In the genomic region with DNA sequence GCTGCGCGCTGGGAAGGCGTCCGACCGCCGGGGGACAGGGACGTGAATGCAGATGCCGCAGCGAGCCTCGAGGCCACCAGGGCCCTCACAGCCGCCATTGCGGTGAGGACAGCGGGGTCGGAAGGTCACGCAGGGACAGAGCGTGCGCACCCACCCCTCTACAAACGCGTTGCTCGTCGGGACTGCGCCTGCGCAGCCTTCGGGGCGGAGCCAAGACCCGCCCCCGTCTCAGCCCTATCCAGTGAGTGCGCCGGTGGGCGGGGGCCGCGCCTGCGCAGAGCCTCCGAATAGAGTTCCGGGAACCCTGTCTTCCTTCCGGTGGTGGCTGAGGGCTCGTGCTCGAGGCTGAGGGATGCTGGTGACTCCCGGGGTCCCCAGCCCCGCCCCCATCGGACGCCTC, we compare ENCODE assay signal across 8 cellular contexts.
DNase-seq lines count a peak whose midpoint lies in the region; ATAC-seq, FAIRE-seq and TF ChIP-seq lines count a peak whose summit lies in the region.
"Not testable (repeated sequence)": the region's sequence is repeated elsewhere in the genome, so short reads cannot be mapped to it uniquely, and the experiment has no call there.

No MANE protein-coding gene starts in this region.

- TF ChIP-seq EP300 in suprapubic skin (IDR thresholded peaks at IDR 0.05), result not testable (repeated sequence)

- not testable (repeated sequence) for H3K9me3 ChIP-seq in Loucy (ENCODE audit: insufficient read depth, low read depth, low read length); keratinocyte (ENCODE audit: control insufficient read depth, low read depth, low read length); suprapubic skin

- H3K9me2 ChIP-seq in Loucy (replicated peaks; ENCODE audit: low read depth, low read length), result not testable (repeated sequence)

- not testable (repeated sequence) for H3K9me1 ChIP-seq in keratinocyte (ENCODE audit: control insufficient read depth, extremely low read depth, insufficient read depth, low read length)

- H3K27me3 ChIP-seq in Loucy (ENCODE audit: insufficient read depth, low read length, poor library complexity, severe bottlenecking); keratinocyte (ENCODE audit: control insufficient read depth, extremely low read depth, insufficient read depth, low read length); suprapubic skin: not testable (repeated sequence)

- not testable (repeated sequence) for TF ChIP-seq POLR2A in suprapubic skin (IDR thresholded peaks at IDR 0.05)

- peak; percentile 84 to 98 for DNase-seq in activated CD8-positive, alpha-beta memory T cell treated with anti-CD3 and anti-CD28 coated beads for 1 hour (ENCODE audit: extremely low read depth in 1 of 2, low read depth in 1 of 2)
- peak; percentile 83 for DNase-seq in choroid plexus epithelial cell (ENCODE audit: low read depth)
- peak; percentile 45 for DNase-seq in keratinocyte (ENCODE audit: low read depth, low spot score)
- not testable (repeated sequence) for DNase-seq in retinal pigment epithelial cell (ENCODE audit: low read depth)
- DNase-seq in suprapubic skin (ENCODE audit: low spot score in 2 of 2), result peak; percentile 89 to 97

- dilution Hi-C loops in keratinocyte (cut with MboI; ENCODE audit: extremely low pct_ligation_motif_present, low sequenced_read_pairs), result not testable (repeated sequence)

- H3K36me3 ChIP-seq in Loucy (ENCODE audit: insufficient read depth, low read length); keratinocyte (ENCODE audit: control insufficient read depth in 2 of 2, extremely low read depth in 1 of 2, insufficient read depth in 2 of 2, low read length in 2 of 2); suprapubic skin: not testable (repeated sequence)

- H3F3A ChIP-seq in Loucy (ENCODE audit: low read depth), result not testable (repeated sequence)

- H3K4me3 ChIP-seq in Loucy (ENCODE audit: low read length, poor library complexity, severe bottlenecking) (peak overlapping the region; percentile 51), choroid plexus epithelial cell (ENCODE audit: low read depth, low read length) (peak overlapping the region; percentile 59), keratinocyte (ENCODE audit: control insufficient read depth in 2 of 3, extremely low read depth in 1 of 3, insufficient read depth in 2 of 3, low read depth in 1 of 3, low read length in 3 of 3) (peak overlapping the region in 1 of 3 experiments; percentile 48), retinal pigment epithelial cell (ENCODE audit: low read length) (peak overlapping the region; percentile 46), suprapubic skin (peak overlapping the region; percentile 54)

- not testable (repeated sequence) for TF ChIP-seq CTCF in Loucy (conservative IDR thresholded peaks at IDR 0.05; ENCODE audit: low read length); choroid plexus epithelial cell (conservative IDR thresholded peaks at IDR 0.05; ENCODE audit: low read depth, low read length); keratinocyte (optimal IDR thresholded peaks at IDR 0.05 in 1 of 3, IDR thresholded peaks at IDR 0.05 in 1 of 3, conservative IDR thresholded peaks at IDR 0.05 in 1 of 3; ENCODE audit: extremely low read depth in 1 of 3, insufficient read depth in 2 of 3, low read length in 3 of 3); retinal pigment epithelial cell (conservative IDR thresholded peaks at IDR 0.05; ENCODE audit: low read depth, low read length); suprapubic skin (IDR thresholded peaks at IDR 0.05)

- ATAC-seq in GM18517 (IDR thresholded peaks at IDR 0.05; ENCODE audit: unreplicated experiment), result peak; percentile 88
- peak; percentile 81 for ATAC-seq in HG02678 (IDR thresholded peaks at IDR 0.05; ENCODE audit: unreplicated experiment)

- H3K4me2 ChIP-seq in Loucy (ENCODE audit: low read depth, low read length, poor library complexity, severe bottlenecking); keratinocyte (ENCODE audit: control insufficient read depth, extremely low read depth, insufficient read depth, low read depth, low read length): not testable (repeated sequence)

- not testable (repeated sequence) for H2AFZ ChIP-seq in Loucy (ENCODE audit: low read length); keratinocyte (ENCODE audit: control insufficient read depth, low read length)

- H4K20me1 ChIP-seq in Loucy (ENCODE audit: insufficient read depth, low read length, poor library complexity, severe bottlenecking); keratinocyte (ENCODE audit: control insufficient read depth, extremely low read depth, insufficient read depth, low read length): not testable (repeated sequence)

- not testable (repeated sequence) for H3K9ac ChIP-seq in Loucy (ENCODE audit: low read depth, low read length, poor library complexity, severe bottlenecking); keratinocyte (ENCODE audit: control insufficient read depth, extremely low read depth, insufficient read depth, low read length)

- not testable (repeated sequence) for H3K4me1 ChIP-seq in Loucy (ENCODE audit: insufficient read depth, low read length, poor library complexity, severe bottlenecking); keratinocyte (ENCODE audit: control insufficient read depth, extremely low read depth, insufficient read depth, low read length); suprapubic skin

- not testable (repeated sequence) for H3K27ac ChIP-seq in keratinocyte (ENCODE audit: control insufficient read depth, insufficient read depth, low read length)
- peak overlapping the region; percentile 51 for H3K27ac ChIP-seq in suprapubic skin

- WGBS in suprapubic skin, result no CpG with 5 or more reads among the region's 42 CpGs

- FAIRE-seq in keratinocyte (lab: Jason Lieb, UNC), result not testable (repeated sequence)

- H3K79me2 ChIP-seq in Loucy (ENCODE audit: insufficient read depth, low read length); keratinocyte (ENCODE audit: control insufficient read depth, insufficient read depth, low read length): not testable (repeated sequence)
